ENCODE assay signal across 13 cellular contexts in genomic region chrX:30589146-30589888, GRCh38. TPM values are rescaled to one million over a fixed set of nuclear protein-coding genes. Genes with fewer than 3 reads are reported as not detected.
DNase-seq lines count a peak whose midpoint lies in the region; ATAC-seq and TF ChIP-seq lines count a peak whose summit lies in the region.
"Had no signal": no experiment of that assay in that cellular context is flagged by ENCODE, and none has a peak within 500 bp of the region (broad histone marks: within the 10 kb centered on the region; RNA-seq: fewer than 3 reads in every experiment).

No MANE protein-coding gene starts in this region.

- no peak for TF ChIP-seq CTCF in RWPE1 (conservative IDR thresholded peaks at IDR 0.05; ENCODE audit: low read depth)

- no peak overlapping the region for H3K4me3 ChIP-seq in SJCRH30
- H3K4me3 ChIP-seq: thyroid gland had no signal

- ATAC-seq in HG02642 (IDR thresholded peaks at IDR 0.05; ENCODE audit: poor library complexity, unreplicated experiment) = peak; percentile 75

- no peaks in the 10 kb centered on the region for H3K9me3 ChIP-seq in SJCRH30 (replicated peaks)
- H3K9me3 ChIP-seq: thyroid gland had no signal

- POLR2A ChIA-PET in RWPE1 (lab: Yijun Ruan, JAX; ENCODE audit: low non-redundant PET) = no interaction called here

- H3K27me3 ChIP-seq in SJCRH30 = no peaks in the 10 kb centered on the region
- H3K27me3 ChIP-seq: thyroid gland had no signal

- CTCF ChIA-PET in RWPE1 (lab: Yijun Ruan, JAX) = no interaction called here

- no peaks in the 10 kb centered on the region for H3K36me3 ChIP-seq in SJCRH30
- H3K36me3 ChIP-seq: thyroid gland had no signal

- DNase-seq in SIG-M5 treated with dmso at 0.1 percent for 504 hours (lab: John Stamatoyannopoulos, UW; ENCODE audit: unreplicated experiment) (peak; percentile 64), SIG-M5 (lab: John Stamatoyannopoulos, UW) (no peak), KBM-7 (peak; percentile 76), pons (ENCODE audit: low spot score) (peak; percentile 44), RWPE1 (ENCODE audit: low spot score) (no peak), SJCRH30 (no peak)
- DNase-seq in stimulated activated CD4-positive, alpha-beta T cell treated with anti-CD3 and anti-CD28 coated beads, Interleukin-2, amount 100 ng/mL, for 48 hours = no peak
- DNase-seq: anterior cingulate cortex, mesendoderm, occipital lobe, thyroid gland had no signal

- H3K4me1 ChIP-seq in SJCRH30 = no peaks in the 10 kb centered on the region
- H3K4me1 ChIP-seq: thyroid gland had no signal

- in situ Hi-C loops in KBM-7 (cut with MboI; ENCODE audit: low pct_unique_long_range_greater_than_20kb, low sequenced_read_pairs) = no loop called here

- no peak overlapping the region for H3K27ac ChIP-seq in RWPE1
- H3K27ac ChIP-seq in SJCRH30 = no peak overlapping the region
- H3K27ac ChIP-seq: 22Rv1, thyroid gland had no signal

RNA-seq across cellular contexts. Expression of gene TASL, which starts 11.8 kb away (rescaled TPM):
- total RNA-seq in SJCRH30 (2014; rRNA removed; shearing (Covaris generic)) = not detected in 2 replicates

Comparison
In these comparisons a context has a peak if more than half of its experiments do, and no peak if none do; other contexts are left out.
1. DNase-seq: peak in SIG-M5 treated with dmso at 0.1 percent for 504 hours (single experiment), KBM-7 (single experiment) and pons (single experiment); none in SIG-M5 (single experiment), RWPE1 (single experiment), SJCRH30 (0 of 2) and stimulated activated CD4-positive, alpha-beta T cell treated with anti-CD3 and anti-CD28 coated beads, Interleukin-2, amount 100 ng/mL, for 48 hours (0 of 2).